In the genomic region with DNA sequence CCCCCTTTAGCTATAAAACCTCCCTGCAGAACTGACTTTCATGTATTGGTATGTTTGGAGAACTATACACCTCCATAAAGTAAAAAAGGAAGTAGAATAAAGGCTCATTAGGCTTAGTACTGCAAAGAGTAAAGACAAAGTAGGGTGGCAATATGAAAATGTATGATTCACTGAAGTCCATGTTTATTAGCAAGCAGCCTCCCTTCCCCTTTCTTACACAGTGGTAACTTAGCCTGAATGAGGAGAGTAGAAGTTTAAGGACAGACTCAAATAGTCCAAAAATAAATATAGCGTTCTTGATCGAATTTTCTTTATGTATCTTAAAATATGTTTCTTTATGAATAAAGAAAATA, we compare ENCODE assay signal across 11 cellular contexts. TPM values are rescaled to one million over a fixed set of nuclear protein-coding genes. Genes with fewer than 3 reads are reported as not detected.
DNase-seq lines count a peak whose midpoint lies in the region; ATAC-seq and TF ChIP-seq lines count a peak whose summit lies in the region.
"Had no signal": no experiment of that assay in that cellular context is flagged by ENCODE, and none has a peak within 500 bp of the region (broad histone marks: within the 10 kb centered on the region; RNA-seq: fewer than 3 reads in every experiment).

No MANE protein-coding gene starts in this region.

- H3K36me3 Mint-ChIP-seq in effector memory CD8-positive, alpha-beta T cell (ENCODE audit: insufficient read depth): no peaks in the 10 kb centered on the region
- no peaks in the 10 kb centered on the region for H3K36me3 Mint-ChIP-seq in activated T-helper 2 cell treated with anti-CD3 and anti-CD28 coated beads, Interferon-gamma antibody, Interleukin-2, Interleukin-4, amounts not matched to agents 10 μg/mL and 5 μg/mL and 100 μg/mL, durations not matched to agents 14 hours and 24 hours and 36 hours (ENCODE audit: low read depth)

- H3K27ac ChIP-seq in SJSA1 (peak overlapping the region; percentile 98), thoracic aorta (no peak overlapping the region)

- DNase-seq in SJSA1 (ENCODE audit: low read depth in 1 of 2, low spot score in 2 of 2) (no peak), fibroblast of the aortic adventitia (ENCODE audit: low read depth) (no peak), thoracic aorta (ENCODE audit: low spot score) (no peak)
- DNase-seq in effector memory CD8-positive, alpha-beta T cell: no peak
- DNase-seq in activated T-helper 2 cell treated with anti-CD3 and anti-CD28 coated beads, Interferon-gamma antibody, Interleukin-2, Interleukin-4, amounts not matched to agents 10 μg/mL and 5 μg/mL and 100 μg/mL, durations not matched to agents 14 hours and 24 hours and 36 hours (ENCODE audit: low spot score): no peak
- DNase-seq: DND-41, NCI-H2227 treated with DMSO at 0.1 percent for 48 hours had no signal

- H3K36me3 ChIP-seq in SJSA1: peaks cover 8% of the 10 kb centered on the region
- H3K36me3 ChIP-seq in thoracic aorta: no peaks in the 10 kb centered on the region

- H3K27ac Mint-ChIP-seq in effector memory CD8-positive, alpha-beta T cell: no peak overlapping the region
- H3K27ac Mint-ChIP-seq in activated T-helper 2 cell treated with anti-CD3 and anti-CD28 coated beads, Interferon-gamma antibody, Interleukin-2, Interleukin-4, amounts not matched to agents 10 μg/mL and 5 μg/mL and 100 μg/mL, durations not matched to agents 14 hours and 24 hours and 36 hours: no peak overlapping the region
- H3K27ac Mint-ChIP-seq: progenitor cell of endocrine pancreas had no signal

- H3K4me1 ChIP-seq in SJSA1 (replicated peaks): 0 out of 2 replicates have a peak, but pooled peaks cover 8% of the 10 kb centered on the region
- peaks cover 0 to 18% of the 10 kb centered on the region in 2 donors for H3K4me1 ChIP-seq in thoracic aorta (ENCODE audit: control insufficient read depth in 1 of 2, low read depth in 2 of 2)

- H3K9me3 ChIP-seq in SJSA1 (replicated peaks) (no peaks in the 10 kb centered on the region), thoracic aorta (no peaks in the 10 kb centered on the region)

- intact Hi-C loops in activated T-helper 2 cell treated with anti-CD3 and anti-CD28 coated beads, Interferon-gamma antibody, Interleukin-2, Interleukin-4, amounts not matched to agents 10 μg/mL and 5 μg/mL and 100 μg/mL, durations not matched to agents 14 hours and 24 hours and 36 hours (cut with micrococcal nuclease): no loop called here

- H3K9me3 Mint-ChIP-seq in effector memory CD8-positive, alpha-beta T cell: no peaks in the 10 kb centered on the region
- H3K9me3 Mint-ChIP-seq in activated T-helper 2 cell treated with anti-CD3 and anti-CD28 coated beads, Interferon-gamma antibody, Interleukin-2, Interleukin-4, amounts not matched to agents 10 μg/mL and 5 μg/mL and 100 μg/mL, durations not matched to agents 14 hours and 24 hours and 36 hours: no peaks in the 10 kb centered on the region

- H3K4me1 Mint-ChIP-seq in effector memory CD8-positive, alpha-beta T cell (ENCODE audit: low read depth in 2 of 2): peaks cover 0 to 2% of the 10 kb centered on the region in 2 donors
- H3K4me1 Mint-ChIP-seq in activated T-helper 2 cell treated with anti-CD3 and anti-CD28 coated beads, Interferon-gamma antibody, Interleukin-2, Interleukin-4, amounts not matched to agents 10 μg/mL and 5 μg/mL and 100 μg/mL, durations not matched to agents 14 hours and 24 hours and 36 hours (ENCODE audit: low read depth): peaks cover 3% of the 10 kb centered on the region

- TF ChIP-seq CTCF in fibroblast of the aortic adventitia (IDR thresholded peaks at IDR 0.05; ENCODE audit: insufficient read depth, low read length): no peak
- no peak for TF ChIP-seq CTCF in thoracic aorta (IDR thresholded peaks at IDR 0.05)

- H3K4me3 Mint-ChIP-seq in effector memory CD8-positive, alpha-beta T cell: no peak overlapping the region
- H3K4me3 Mint-ChIP-seq in activated T-helper 2 cell treated with anti-CD3 and anti-CD28 coated beads, Interferon-gamma antibody, Interleukin-2, Interleukin-4, amounts not matched to agents 10 μg/mL and 5 μg/mL and 100 μg/mL, durations not matched to agents 14 hours and 24 hours and 36 hours (ENCODE audit: low read depth): no peak overlapping the region

- ATAC-seq in HG02870 (IDR thresholded peaks at IDR 0.05; ENCODE audit: unreplicated experiment) (peak; percentile 4), thoracic aorta (ENCODE audit: insufficient number of reproducible peaks, low FRiP score, low read depth) (no peak), GM19324 (IDR thresholded peaks at IDR 0.05; ENCODE audit: low FRiP score, unreplicated experiment) (no peak)
- ATAC-seq in effector memory CD8-positive, alpha-beta T cell (replicated peaks): no peak

- no peaks in the 10 kb centered on the region for H3K27me3 ChIP-seq in SJSA1 (replicated peaks)
- H3K27me3 ChIP-seq in thoracic aorta (replicated peaks; ENCODE audit: insufficient read depth): no peaks in the 10 kb centered on the region

- peak overlapping the region; percentile 85 for H3K4me3 ChIP-seq in SJSA1
- H3K4me3 ChIP-seq in fibroblast of the aortic adventitia (ENCODE audit: low read depth, low read length): peak overlapping the region; percentile 77
- H3K4me3 ChIP-seq in thoracic aorta: peak overlapping the region; percentile 24

- peaks cover 7 to 30% of the 10 kb centered on the region in 2 donors for H3K27me3 Mint-ChIP-seq in effector memory CD8-positive, alpha-beta T cell
- peaks cover 44% of the 10 kb centered on the region for H3K27me3 Mint-ChIP-seq in activated T-helper 2 cell treated with anti-CD3 and anti-CD28 coated beads, Interferon-gamma antibody, Interleukin-2, Interleukin-4, amounts not matched to agents 10 μg/mL and 5 μg/mL and 100 μg/mL, durations not matched to agents 14 hours and 24 hours and 36 hours (ENCODE audit: low read depth)

RNA-seq across cellular contexts. Expression of a gene that starts 1.5 kb away (rescaled TPM):
- 8.0 and 12.1 TPM in 2 replicates for total RNA-seq in SJSA1 (2014; rRNA removed; shearing (Covaris generic))
- total RNA-seq in fibroblast of the aortic adventitia (ENCODE audit: low replicate concordance): 4.7 and 12.9 TPM in 2 replicates
- total RNA-seq in thoracic aorta: under 1 TPM; 0.14 to 0.68 TPM
- total RNA-seq in activated T-helper 2 cell treated with anti-CD3 and anti-CD28 coated beads, Interferon-gamma antibody, Interleukin-2, Interleukin-4, amounts not matched to agents 10 μg/mL and 5 μg/mL and 100 μg/mL, durations not matched to agents 14 hours and 24 hours and 36 hours: not detected in 2 replicates
- total RNA-seq: progenitor cell of endocrine pancreas; T-helper 2 cell treated with Interferon-gamma antibody and Interleukin-4, amounts not matched to agents 100 ng/mL and 5 ng/mL, for 36 hours had no signal

Comparison
In these comparisons a context has a peak if more than half of its experiments do, and no peak if none do; other contexts are left out.
1. H3K4me3 ChIP-seq: peak in every context shown above with its lines; median percentile 85 in SJSA1; 77 in fibroblast of the aortic adventitia; 24 in thoracic aorta.